16 cellular contexts compared by ENCODE assay signal in the genomic region with DNA sequence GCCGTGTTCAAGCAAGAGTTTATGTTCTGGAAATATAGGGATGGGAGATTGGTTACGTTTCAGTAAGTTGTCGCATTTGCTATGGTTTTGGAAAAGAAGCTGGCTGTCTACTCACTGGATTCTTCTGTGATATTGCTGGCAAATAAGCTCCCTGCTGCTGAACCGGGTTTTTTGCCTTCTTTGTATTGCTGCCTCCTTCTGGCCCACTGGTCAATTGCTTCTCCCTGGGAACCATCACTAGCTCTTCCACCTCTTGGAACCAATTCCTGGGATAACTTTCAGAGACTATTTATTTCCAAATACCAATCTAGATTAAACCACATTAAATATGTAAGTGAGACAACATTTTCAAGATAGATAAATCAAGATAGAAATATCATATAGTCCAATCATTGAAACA. TPM values are rescaled to one million over a fixed set of nuclear protein-coding genes. Genes with fewer than 3 reads are reported as not detected.
DNase-seq lines count a peak whose midpoint lies in the region; ATAC-seq and TF ChIP-seq lines count a peak whose summit lies in the region.
"Had no signal": no experiment of that assay in that cellular context is flagged by ENCODE, and none has a peak within 500 bp of the region (broad histone marks: within the 10 kb centered on the region; RNA-seq: fewer than 3 reads in every experiment).

No MANE protein-coding gene starts in this region.

- H4K20me1 ChIP-seq in GM23338 (replicated peaks; ENCODE audit: insufficient read depth): no peaks in the 10 kb centered on the region

- no peak overlapping the region for H3K4me2 ChIP-seq in GM23338

- no peaks in the 10 kb centered on the region for H3K79me2 ChIP-seq in GM23338 (replicated peaks; ENCODE audit: insufficient read depth)

- no peaks in the 10 kb centered on the region for H3K9me2 ChIP-seq in GM23338 (ENCODE audit: insufficient read depth)

- no peaks in the 10 kb centered on the region for H3K9me3 Mint-ChIP-seq in GM23338
- H3K9me3 Mint-ChIP-seq: effector memory CD8-positive, alpha-beta T cell; immature natural killer cell; naive B cell had no signal

- H3K4me1 Mint-ChIP-seq in GM23338: no peaks in the 10 kb centered on the region; the same call in 2 of the 3 replicates
- H3K4me1 Mint-ChIP-seq: immature natural killer cell, naive B cell had no signal

- no peaks in the 10 kb centered on the region for H3F3A ChIP-seq in GM23338 (replicated peaks; ENCODE audit: low read depth)

- peaks cover 1% of the 10 kb centered on the region for H3K27me3 Mint-ChIP-seq in GM23338 (ENCODE audit: insufficient read depth, low read depth, poor library complexity)
- H3K27me3 Mint-ChIP-seq: activated naive CD8-positive, alpha-beta T cell had no signal

- DNase-seq in AG09309 (ENCODE audit: low read depth) (no peak), GM23338 (ENCODE audit: low spot score) (peak; percentile 77), UCSD-AML1 (lab: John Stamatoyannopoulos, UW; ENCODE audit: unreplicated experiment) (peak; percentile 3), iPS-NIHi11 (ENCODE audit: low spot score) (peak; percentile 46), NCI-H2171 treated with DMSO at 0.1 percent for 48 hours (lab: John Stamatoyannopoulos, UW) (no peak), GM20000 (ENCODE audit: low spot score) (no peak)
- no peak for DNase-seq in stimulated activated CD4-positive, alpha-beta T cell treated with anti-CD3 and anti-CD28 coated beads, Interleukin-15, amount 100 ng/mL, for 24 hours
- DNase-seq: activated CD4-positive, alpha-beta T cell treated with anti-CD3 and anti-CD28 coated beads, Interleukin-2, amount 50 U/mL, for 4 hours; effector memory CD8-positive, alpha-beta T cell; immature natural killer cell; naive B cell; NCI-H226; stimulated activated naive CD4-positive, alpha-beta T cell treated with Interleukin-2 at 50 U/mL for 16 hours had no signal

- H3K27me3 ChIP-seq in GM23338 (ENCODE audit: insufficient read depth): no peaks in the 10 kb centered on the region

- no peaks in the 10 kb centered on the region for H3K36me3 Mint-ChIP-seq in GM23338 (ENCODE audit: low read depth)
- H3K36me3 Mint-ChIP-seq: activated naive CD8-positive, alpha-beta T cell; immature natural killer cell; naive B cell had no signal

- peaks cover under 1% of the 10 kb centered on the region; the same call in 1 of the 2 replicates for H3K4me1 ChIP-seq in GM23338 (ENCODE audit: insufficient read depth)
- H3K4me1 ChIP-seq: SJSA1 had no signal

- H3K36me3 ChIP-seq in GM23338 (ENCODE audit: insufficient read depth): no peaks in the 10 kb centered on the region
- H3K36me3 ChIP-seq: SJSA1 had no signal

- no peak overlapping the region for H3K27ac Mint-ChIP-seq in GM23338
- H3K27ac Mint-ChIP-seq: activated naive CD8-positive, alpha-beta T cell; effector memory CD8-positive, alpha-beta T cell; immature natural killer cell had no signal

- H3K27ac ChIP-seq in GM23338 (ENCODE audit: low read depth): no peak overlapping the region
- H3K27ac ChIP-seq: SJSA1 had no signal

- H3K4me3 ChIP-seq in AG09309 (ENCODE audit: control insufficient read depth, low read depth, low read length): no peak overlapping the region
- no peak overlapping the region for H3K4me3 ChIP-seq in GM23338
- H3K4me3 ChIP-seq: SJSA1 had no signal

- ATAC-seq in GM23338: peak; percentile 69
- no peak for ATAC-seq in HG03097 (IDR thresholded peaks at IDR 0.05; ENCODE audit: low FRiP score, unreplicated experiment)
- ATAC-seq: effector memory CD8-positive, alpha-beta T cell had no signal

- no peak overlapping the region for H3K4me3 Mint-ChIP-seq in GM23338
- H3K4me3 Mint-ChIP-seq: activated naive CD8-positive, alpha-beta T cell; effector memory CD8-positive, alpha-beta T cell; immature natural killer cell; naive B cell had no signal

- TF ChIP-seq CTCF in AG09309 (IDR thresholded peaks at IDR 0.05; ENCODE audit: control insufficient read depth, insufficient read depth, low read depth, low read length, missing control alignments): peak; percentile 25
- peak; percentile 69 to 81 for TF ChIP-seq CTCF in GM23338 (conservative IDR thresholded peaks at IDR 0.05; ENCODE audit: low read depth in 2 of 2)
- no peak for TF ChIP-seq CTCF in GM20000 (IDR thresholded peaks at IDR 0.05; ENCODE audit: extremely low read depth, missing control alignments)

- H2AFZ ChIP-seq in GM23338: no peak overlapping the region

TF ChIP-seq in GM23338, 12 proteins besides CTCF, POLR2A, EP300 and RAD21 (continues in another document):
- TF ChIP-seq POLR2AphosphoS5 (IDR thresholded peaks at IDR 0.05; ENCODE audit: low read depth): no peak
- TF ChIP-seq NANOG (IDR thresholded peaks at IDR 0.05; ENCODE audit: borderline replicate concordance): no peak
- TF ChIP-seq ZNF114 (CRISPR knock-in tag; IDR thresholded peaks at IDR 0.05): no peak
- TF ChIP-seq, protein P1, sequence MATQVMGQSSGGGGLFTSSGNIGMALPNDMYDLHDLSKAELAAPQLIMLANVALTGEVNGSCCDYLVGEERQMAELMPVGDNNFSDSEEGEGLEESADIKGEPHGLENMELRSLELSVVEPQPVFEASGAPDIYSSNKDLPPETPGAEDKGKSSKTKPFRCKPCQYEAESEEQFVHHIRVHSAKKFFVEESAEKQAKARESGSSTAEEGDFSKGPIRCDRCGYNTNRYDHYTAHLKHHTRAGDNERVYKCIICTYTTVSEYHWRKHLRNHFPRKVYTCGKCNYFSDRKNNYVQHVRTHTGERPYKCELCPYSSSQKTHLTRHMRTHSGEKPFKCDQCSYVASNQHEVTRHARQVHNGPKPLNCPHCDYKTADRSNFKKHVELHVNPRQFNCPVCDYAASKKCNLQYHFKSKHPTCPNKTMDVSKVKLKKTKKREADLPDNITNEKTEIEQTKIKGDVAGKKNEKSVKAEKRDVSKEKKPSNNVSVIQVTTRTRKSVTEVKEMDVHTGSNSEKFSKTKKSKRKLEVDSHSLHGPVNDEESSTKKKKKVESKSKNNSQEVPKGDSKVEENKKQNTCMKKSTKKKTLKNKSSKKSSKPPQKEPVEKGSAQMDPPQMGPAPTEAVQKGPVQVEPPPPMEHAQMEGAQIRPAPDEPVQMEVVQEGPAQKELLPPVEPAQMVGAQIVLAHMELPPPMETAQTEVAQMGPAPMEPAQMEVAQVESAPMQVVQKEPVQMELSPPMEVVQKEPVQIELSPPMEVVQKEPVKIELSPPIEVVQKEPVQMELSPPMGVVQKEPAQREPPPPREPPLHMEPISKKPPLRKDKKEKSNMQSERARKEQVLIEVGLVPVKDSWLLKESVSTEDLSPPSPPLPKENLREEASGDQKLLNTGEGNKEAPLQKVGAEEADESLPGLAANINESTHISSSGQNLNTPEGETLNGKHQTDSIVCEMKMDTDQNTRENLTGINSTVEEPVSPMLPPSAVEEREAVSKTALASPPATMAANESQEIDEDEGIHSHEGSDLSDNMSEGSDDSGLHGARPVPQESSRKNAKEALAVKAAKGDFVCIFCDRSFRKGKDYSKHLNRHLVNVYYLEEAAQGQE (IDR thresholded peaks at IDR 0.05; ENCODE audit: unreplicated experiment): no peak
- TF ChIP-seq JUNB (IDR thresholded peaks at IDR 0.05; ENCODE audit: unreplicated experiment): no peak
- TF ChIP-seq EZH2phosphoT487 (IDR thresholded peaks at IDR 0.05; ENCODE audit: unreplicated experiment): no peak
- TF ChIP-seq CREB1 (CRISPR knock-in tag; IDR thresholded peaks at IDR 0.05; ENCODE audit: low read depth): no peak
- TF ChIP-seq STAT1 (IDR thresholded peaks at IDR 0.05; ENCODE audit: unreplicated experiment): no peak
- TF ChIP-seq EZH2 (IDR thresholded peaks at IDR 0.05; ENCODE audit: low read depth, unreplicated experiment): no peak
- TF ChIP-seq ZNF331 (CRISPR knock-in tag; IDR thresholded peaks at IDR 0.05; ENCODE audit: low read depth): no peak
- TF ChIP-seq, protein P2, sequence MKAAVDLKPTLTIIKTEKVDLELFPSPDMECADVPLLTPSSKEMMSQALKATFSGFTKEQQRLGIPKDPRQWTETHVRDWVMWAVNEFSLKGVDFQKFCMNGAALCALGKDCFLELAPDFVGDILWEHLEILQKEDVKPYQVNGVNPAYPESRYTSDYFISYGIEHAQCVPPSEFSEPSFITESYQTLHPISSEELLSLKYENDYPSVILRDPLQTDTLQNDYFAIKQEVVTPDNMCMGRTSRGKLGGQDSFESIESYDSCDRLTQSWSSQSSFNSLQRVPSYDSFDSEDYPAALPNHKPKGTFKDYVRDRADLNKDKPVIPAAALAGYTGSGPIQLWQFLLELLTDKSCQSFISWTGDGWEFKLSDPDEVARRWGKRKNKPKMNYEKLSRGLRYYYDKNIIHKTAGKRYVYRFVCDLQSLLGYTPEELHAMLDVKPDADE (IDR thresholded peaks at IDR 0.05): no peak

RNA-seq across cellular contexts. Expression of a gene that starts 43.0 kb away (rescaled TPM):
- total RNA-seq in GM23338 (2014; rRNA removed; shearing (Covaris generic)): 12.8 and 16.8 TPM in 2 replicates
- 9.3 and 11.5 TPM in 2 replicates for polyA plus RNA-seq in GM23338 (2016; fragmentation: Nextera tagmentation; extraction: Ambion mirVana)

Comparison
In these comparisons a context has a peak if more than half of its experiments do, and no peak if none do; other contexts are left out.
1. DNase-seq: peak in GM23338 (single experiment), UCSD-AML1 (single experiment) and iPS-NIHi11 (single experiment); none in AG09309 (single experiment), NCI-H2171 treated with DMSO at 0.1 percent for 48 hours (single experiment), stimulated activated CD4-positive, alpha-beta T cell treated with anti-CD3 and anti-CD28 coated beads, Interleukin-15, amount 100 ng/mL, for 24 hours (single experiment) and GM20000 (single experiment).